Comparison of ENCODE assay signal across 2 cellular contexts in the genomic region with DNA sequence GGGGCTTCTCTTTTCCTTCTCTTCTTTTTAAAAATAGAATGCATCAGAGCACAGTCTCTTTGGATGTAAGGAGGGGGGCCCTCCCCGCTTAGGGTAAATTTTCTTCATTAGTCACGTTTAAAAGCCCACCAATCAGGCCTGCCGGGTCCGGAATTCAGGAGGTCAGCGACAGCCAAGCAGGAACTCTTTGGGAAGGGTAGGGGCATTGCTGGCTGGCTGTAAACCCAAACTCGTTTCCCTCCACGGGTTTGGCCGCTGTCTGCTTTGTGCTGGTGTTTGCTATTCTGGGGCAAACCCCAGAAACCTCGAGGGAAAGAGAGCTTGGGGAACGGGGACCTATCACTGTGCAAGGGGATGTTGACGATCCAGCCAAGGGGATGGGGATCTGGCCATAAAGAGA.
TF ChIP-seq lines count a peak whose summit lies in the region.

No MANE protein-coding gene starts in this region.

TF ChIP-seq in GM23338, 12 proteins besides CTCF, POLR2A, EP300 and RAD21 (continued from another document):
- TF ChIP-seq EZH2 (IDR thresholded peaks at IDR 0.05; ENCODE audit: low read depth, unreplicated experiment), result no peak
- no peak for TF ChIP-seq JUNB (IDR thresholded peaks at IDR 0.05; ENCODE audit: unreplicated experiment)
- TF ChIP-seq, protein P1, sequence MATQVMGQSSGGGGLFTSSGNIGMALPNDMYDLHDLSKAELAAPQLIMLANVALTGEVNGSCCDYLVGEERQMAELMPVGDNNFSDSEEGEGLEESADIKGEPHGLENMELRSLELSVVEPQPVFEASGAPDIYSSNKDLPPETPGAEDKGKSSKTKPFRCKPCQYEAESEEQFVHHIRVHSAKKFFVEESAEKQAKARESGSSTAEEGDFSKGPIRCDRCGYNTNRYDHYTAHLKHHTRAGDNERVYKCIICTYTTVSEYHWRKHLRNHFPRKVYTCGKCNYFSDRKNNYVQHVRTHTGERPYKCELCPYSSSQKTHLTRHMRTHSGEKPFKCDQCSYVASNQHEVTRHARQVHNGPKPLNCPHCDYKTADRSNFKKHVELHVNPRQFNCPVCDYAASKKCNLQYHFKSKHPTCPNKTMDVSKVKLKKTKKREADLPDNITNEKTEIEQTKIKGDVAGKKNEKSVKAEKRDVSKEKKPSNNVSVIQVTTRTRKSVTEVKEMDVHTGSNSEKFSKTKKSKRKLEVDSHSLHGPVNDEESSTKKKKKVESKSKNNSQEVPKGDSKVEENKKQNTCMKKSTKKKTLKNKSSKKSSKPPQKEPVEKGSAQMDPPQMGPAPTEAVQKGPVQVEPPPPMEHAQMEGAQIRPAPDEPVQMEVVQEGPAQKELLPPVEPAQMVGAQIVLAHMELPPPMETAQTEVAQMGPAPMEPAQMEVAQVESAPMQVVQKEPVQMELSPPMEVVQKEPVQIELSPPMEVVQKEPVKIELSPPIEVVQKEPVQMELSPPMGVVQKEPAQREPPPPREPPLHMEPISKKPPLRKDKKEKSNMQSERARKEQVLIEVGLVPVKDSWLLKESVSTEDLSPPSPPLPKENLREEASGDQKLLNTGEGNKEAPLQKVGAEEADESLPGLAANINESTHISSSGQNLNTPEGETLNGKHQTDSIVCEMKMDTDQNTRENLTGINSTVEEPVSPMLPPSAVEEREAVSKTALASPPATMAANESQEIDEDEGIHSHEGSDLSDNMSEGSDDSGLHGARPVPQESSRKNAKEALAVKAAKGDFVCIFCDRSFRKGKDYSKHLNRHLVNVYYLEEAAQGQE (IDR thresholded peaks at IDR 0.05; ENCODE audit: unreplicated experiment), result no peak
- no peak for TF ChIP-seq POLR2AphosphoS5 (IDR thresholded peaks at IDR 0.05; ENCODE audit: low read depth)
- no peak for TF ChIP-seq NANOG (IDR thresholded peaks at IDR 0.05; ENCODE audit: borderline replicate concordance)
- no peak for TF ChIP-seq EZH2phosphoT487 (IDR thresholded peaks at IDR 0.05; ENCODE audit: unreplicated experiment)
- no peak for TF ChIP-seq ZNF331 (CRISPR knock-in tag; IDR thresholded peaks at IDR 0.05; ENCODE audit: low read depth)
- TF ChIP-seq, protein P2, sequence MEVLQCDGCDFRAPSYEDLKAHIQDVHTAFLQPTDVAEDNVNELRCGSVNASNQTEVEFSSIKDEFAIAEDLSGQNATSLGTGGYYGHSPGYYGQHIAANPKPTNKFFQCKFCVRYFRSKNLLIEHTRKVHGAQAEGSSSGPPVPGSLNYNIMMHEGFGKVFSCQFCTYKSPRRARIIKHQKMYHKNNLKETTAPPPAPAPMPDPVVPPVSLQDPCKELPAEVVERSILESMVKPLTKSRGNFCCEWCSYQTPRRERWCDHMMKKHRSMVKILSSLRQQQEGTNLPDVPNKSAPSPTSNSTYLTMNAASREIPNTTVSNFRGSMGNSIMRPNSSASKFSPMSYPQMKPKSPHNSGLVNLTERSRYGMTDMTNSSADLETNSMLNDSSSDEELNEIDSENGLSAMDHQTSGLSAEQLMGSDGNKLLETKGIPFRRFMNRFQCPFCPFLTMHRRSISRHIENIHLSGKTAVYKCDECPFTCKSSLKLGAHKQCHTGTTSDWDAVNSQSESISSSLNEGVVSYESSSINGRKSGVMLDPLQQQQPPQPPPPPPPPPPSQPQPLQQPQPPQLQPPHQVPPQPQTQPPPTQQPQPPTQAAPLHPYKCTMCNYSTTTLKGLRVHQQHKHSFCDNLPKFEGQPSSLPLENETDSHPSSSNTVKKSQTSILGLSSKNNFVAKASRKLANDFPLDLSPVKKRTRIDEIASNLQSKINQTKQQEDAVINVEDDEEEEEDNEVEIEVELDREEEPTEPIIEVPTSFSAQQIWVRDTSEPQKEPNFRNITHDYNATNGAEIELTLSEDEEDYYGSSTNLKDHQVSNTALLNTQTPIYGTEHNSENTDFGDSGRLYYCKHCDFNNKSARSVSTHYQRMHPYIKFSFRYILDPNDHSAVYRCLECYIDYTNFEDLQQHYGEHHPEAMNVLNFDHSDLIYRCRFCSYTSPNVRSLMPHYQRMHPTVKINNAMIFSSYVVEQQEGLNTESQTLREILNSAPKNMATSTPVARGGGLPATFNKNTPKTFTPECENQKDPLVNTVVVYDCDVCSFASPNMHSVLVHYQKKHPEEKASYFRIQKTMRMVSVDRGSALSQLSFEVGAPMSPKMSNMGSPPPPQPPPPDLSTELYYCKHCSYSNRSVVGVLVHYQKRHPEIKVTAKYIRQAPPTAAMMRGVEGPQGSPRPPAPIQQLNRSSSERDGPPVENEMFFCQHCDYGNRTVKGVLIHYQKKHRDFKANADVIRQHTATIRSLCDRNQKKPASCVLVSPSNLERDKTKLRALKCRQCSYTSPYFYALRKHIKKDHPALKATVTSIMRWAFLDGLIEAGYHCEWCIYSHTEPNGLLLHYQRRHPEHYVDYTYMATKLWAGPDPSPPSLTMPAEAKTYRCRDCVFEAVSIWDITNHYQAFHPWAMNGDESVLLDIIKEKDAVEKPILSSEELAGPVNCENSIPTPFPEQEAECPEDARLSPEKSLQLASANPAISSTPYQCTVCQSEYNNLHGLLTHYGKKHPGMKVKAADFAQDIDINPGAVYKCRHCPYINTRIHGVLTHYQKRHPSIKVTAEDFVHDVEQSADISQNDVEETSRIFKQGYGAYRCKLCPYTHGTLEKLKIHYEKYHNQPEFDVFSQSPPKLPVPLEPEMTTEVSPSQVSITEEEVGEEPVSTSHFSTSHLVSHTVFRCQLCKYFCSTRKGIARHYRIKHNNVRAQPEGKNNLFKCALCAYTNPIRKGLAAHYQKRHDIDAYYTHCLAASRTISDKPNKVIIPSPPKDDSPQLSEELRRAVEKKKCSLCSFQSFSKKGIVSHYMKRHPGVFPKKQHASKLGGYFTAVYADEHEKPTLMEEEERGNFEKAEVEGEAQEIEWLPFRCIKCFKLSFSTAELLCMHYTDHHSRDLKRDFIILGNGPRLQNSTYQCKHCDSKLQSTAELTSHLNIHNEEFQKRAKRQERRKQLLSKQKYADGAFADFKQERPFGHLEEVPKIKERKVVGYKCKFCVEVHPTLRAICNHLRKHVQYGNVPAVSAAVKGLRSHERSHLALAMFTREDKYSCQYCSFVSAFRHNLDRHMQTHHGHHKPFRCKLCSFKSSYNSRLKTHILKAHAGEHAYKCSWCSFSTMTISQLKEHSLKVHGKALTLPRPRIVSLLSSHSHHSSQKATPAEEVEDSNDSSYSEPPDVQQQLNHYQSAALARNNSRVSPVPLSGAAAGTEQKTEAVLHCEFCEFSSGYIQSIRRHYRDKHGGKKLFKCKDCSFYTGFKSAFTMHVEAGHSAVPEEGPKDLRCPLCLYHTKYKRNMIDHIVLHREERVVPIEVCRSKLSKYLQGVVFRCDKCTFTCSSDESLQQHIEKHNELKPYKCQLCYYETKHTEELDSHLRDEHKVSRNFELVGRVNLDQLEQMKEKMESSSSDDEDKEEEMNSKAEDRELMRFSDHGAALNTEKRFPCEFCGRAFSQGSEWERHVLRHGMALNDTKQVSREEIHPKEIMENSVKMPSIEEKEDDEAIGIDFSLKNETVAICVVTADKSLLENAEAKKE (CRISPR knock-in tag; IDR thresholded peaks at IDR 0.05), result no peak

TF ChIP-seq in GM12878, 131 proteins besides CTCF, POLR2A, EP300 and RAD21 (continued from another document):
- TF ChIP-seq SUZ12 (IDR thresholded peaks at IDR 0.05; ENCODE audit: unreplicated experiment) (peak; percentile 59), LARP7 (IDR thresholded peaks at IDR 0.05) (no peak)
